ENCODE assay signal across 1 cellular context in genomic region chr2:42493885-42494433, GRCh38.
TF ChIP-seq lines count a peak whose summit lies in the region.

Gene KCNG3 (minus strand): TSS chr2:42493982. CDS start chr2:42493501, 481 bp downstream.

TF ChIP-seq in HepG2, 621 proteins besides CTCF, POLR2A, EP300 and RAD21 (continued from another document and continues in another):
- TF ChIP-seq ZXDC (CRISPR knock-in tag; IDR thresholded peaks at IDR 0.05) (0 out of 2 replicates have a peak, but pooled peaks have one; percentile 8), MYC (CRISPR knock-in tag; IDR thresholded peaks at IDR 0.05; ENCODE audit: borderline replicate concordance) (0 out of 2 replicates have a peak, but pooled peaks have one; percentile 56), KDM2A (CRISPR knock-in tag; IDR thresholded peaks at IDR 0.05; ENCODE audit: borderline replicate concordance, low read depth) (peak; percentile 80), ZNF720 (CRISPR knock-in tag; IDR thresholded peaks at IDR 0.05) (no peak), ZMAT3 (CRISPR knock-in tag; conservative IDR thresholded peaks at IDR 0.05) (0 out of 2 replicates have a peak, but pooled peaks have one; percentile 82), SMYD3 (CRISPR knock-in tag; IDR thresholded peaks at IDR 0.05) (0 out of 2 replicates have a peak, but pooled peaks have one; percentile 45), PPARG (CRISPR knock-in tag; conservative IDR thresholded peaks at IDR 0.05) (peak; percentile 39; the same call in 1 of the 2 replicates), RARG (CRISPR knock-in tag; IDR thresholded peaks at IDR 0.05; ENCODE audit: low read depth) (no peak), HNRNPUL1 (IDR thresholded peaks at IDR 0.05; ENCODE audit: low read depth, low read length) (no peak), ZNF746 (CRISPR knock-in tag; IDR thresholded peaks at IDR 0.05) (peak; percentile 77; the same call in 1 of the 2 replicates), RARA (CRISPR knock-in tag; IDR thresholded peaks at IDR 0.05) (peak; percentile 45), ZSCAN20 (CRISPR knock-in tag; IDR thresholded peaks at IDR 0.05; ENCODE audit: borderline replicate concordance) (peak; percentile 20; the same call in 1 of the 2 replicates), ZNF770 (CRISPR knock-in tag; IDR thresholded peaks at IDR 0.05) (no peak), ZNF501 (CRISPR knock-in tag; IDR thresholded peaks at IDR 0.05) (no peak), HMGXB4 (CRISPR knock-in tag; IDR thresholded peaks at IDR 0.05; ENCODE audit: borderline replicate concordance in 1 of 2, low read depth in 1 of 2) (peak; percentile 2 to 52; a peak in 1 of 4 replicates), ZNF619 (CRISPR knock-in tag; IDR thresholded peaks at IDR 0.05) (no peak), IRF2 (CRISPR knock-in tag; IDR thresholded peaks at IDR 0.05) (0 out of 2 replicates have a peak, but pooled peaks have one; percentile 44), ZNF556 (CRISPR knock-in tag; IDR thresholded peaks at IDR 0.05; ENCODE audit: borderline replicate concordance) (peak; percentile 2; the same call in 1 of the 2 replicates), ZNF850 (CRISPR knock-in tag; conservative IDR thresholded peaks at IDR 0.05) (no peak), ZNF558 (CRISPR knock-in tag; IDR thresholded peaks at IDR 0.05; ENCODE audit: borderline replicate concordance) (no peak), NCOR1 (IDR thresholded peaks at IDR 0.05; ENCODE audit: borderline replicate concordance, low read length) (0 out of 2 replicates have a peak, but pooled peaks have one; percentile 1), FOSL2 (CRISPR knock-in tag; IDR thresholded peaks at IDR 0.05) (0 out of 2 replicates have a peak, but pooled peaks have one; percentile 9), TAF1 (CRISPR knock-in tag; IDR thresholded peaks at IDR 0.05) (peak; percentile 50), ASH2L (IDR thresholded peaks at IDR 0.05; ENCODE audit: insufficient read length, low read depth, low read length) (no peak), ZNF670 (CRISPR knock-in tag; IDR thresholded peaks at IDR 0.05; ENCODE audit: borderline replicate concordance) (peak; percentile 76; the same call in 1 of the 2 replicates), CEBPB (IDR thresholded peaks at IDR 0.05; ENCODE audit: borderline replicate concordance, low read depth, low read length) (no peak), ZNF740 (CRISPR knock-in tag; IDR thresholded peaks at IDR 0.05) (0 out of 2 replicates have a peak, but pooled peaks have one; percentile 50), MYNN (CRISPR knock-in tag; IDR thresholded peaks at IDR 0.05; ENCODE audit: low read depth) (no peak), SOX6 (IDR thresholded peaks at IDR 0.05) (no peak), SOX6 (CRISPR knock-in tag; IDR thresholded peaks at IDR 0.05) (peak; percentile 42; the same call in 1 of the 2 replicates), ZGPAT (CRISPR knock-in tag; IDR thresholded peaks at IDR 0.05) (peak; percentile 3; the same call in 1 of the 2 replicates), HOXA5 (CRISPR knock-in tag; IDR thresholded peaks at IDR 0.05) (peak; percentile 26; the same call in 1 of the 2 replicates), ZNF768 (CRISPR knock-in tag; IDR thresholded peaks at IDR 0.05) (peak; percentile 40), ZNF687 (CRISPR knock-in tag; IDR thresholded peaks at IDR 0.05) (no peak; the same call in 1 of the 2 replicates), NCOA1 (CRISPR knock-in tag; IDR thresholded peaks at IDR 0.05) (peak; percentile 51; the same call in 1 of the 2 replicates), DNMT1 (CRISPR knock-in tag; IDR thresholded peaks at IDR 0.05) (no peak), ZNF792 (CRISPR knock-in tag; IDR thresholded peaks at IDR 0.05) (peak; percentile 45; the same call in 1 of the 2 replicates), POGK (CRISPR knock-in tag; conservative IDR thresholded peaks at IDR 0.05) (0 out of 2 replicates have a peak, but pooled peaks have one; percentile 28), ARNTL (CRISPR knock-in tag; IDR thresholded peaks at IDR 0.05) (peak; percentile 21; the same call in 1 of the 2 replicates), EEA1 (CRISPR knock-in tag; IDR thresholded peaks at IDR 0.05; ENCODE audit: borderline replicate concordance) (no peak), ZNF256 (CRISPR knock-in tag; conservative IDR thresholded peaks at IDR 0.05) (no peak), SP1 (IDR thresholded peaks at IDR 0.05) (no peak), SP1 (CRISPR knock-in tag; IDR thresholded peaks at IDR 0.05) (peak; percentile 37; the same call in 1 of the 2 replicates), CEBPG (CRISPR knock-in tag; IDR thresholded peaks at IDR 0.05) (0 out of 2 replicates have a peak, but pooled peaks have one; percentile 3), HNF1A (IDR thresholded peaks at IDR 0.05; ENCODE audit: low read depth) (no peak), HNF1A (CRISPR knock-in tag; IDR thresholded peaks at IDR 0.05; ENCODE audit: borderline replicate concordance) (0 out of 2 replicates have a peak, but pooled peaks have one; percentile 3), NFYB (CRISPR knock-in tag; IDR thresholded peaks at IDR 0.05) (no peak)
